ENCODE assay signal across 36 cellular contexts in the genomic region with DNA sequence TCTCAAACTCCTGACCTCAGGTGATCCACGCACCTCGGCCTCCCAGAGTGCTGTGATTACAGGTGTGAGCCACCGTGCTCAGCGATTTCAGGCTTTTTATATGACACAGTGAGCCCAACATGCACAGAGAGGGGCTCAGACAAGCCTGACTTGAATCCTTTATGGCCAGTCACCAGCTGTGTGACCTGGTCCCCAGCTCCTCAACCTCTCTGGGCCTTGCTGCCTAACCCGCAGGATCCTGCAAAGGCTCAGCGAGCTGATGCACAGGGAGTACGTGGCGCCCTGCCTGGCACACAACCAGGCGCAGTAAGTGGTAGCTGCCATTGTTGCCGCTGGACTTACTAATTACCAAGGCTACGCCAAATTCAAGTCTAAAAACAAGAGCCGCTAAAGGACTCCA.
"Had no signal": no experiment of that assay in that cellular context is flagged by ENCODE, and none has a peak within 500 bp of the region (broad histone marks: within the 10 kb centered on the region; RNA-seq: fewer than 3 reads in every experiment).

No MANE protein-coding gene starts in this region.

- H3K9me3 ChIP-seq: adrenal gland, body of pancreas, breast epithelium had no signal

- H3K4me1 ChIP-seq: adrenal gland, breast epithelium had no signal

- ATAC-seq: activated CD8-positive, alpha-beta T cell treated with anti-CD3 and anti-CD28 coated beads for 36 hours; activated naive CD4-positive, alpha-beta T cell treated with anti-CD3 and anti-CD28 coated beads, Interleukin-2, amount 50 U/mL, for 72 hours; activated T-cell treated with anti-CD3 and anti-CD28 coated beads, Interleukin-2, amount 50 U/mL, for 4 hours; activated T-cell treated with anti-CD3 and anti-CD28 coated beads, Interleukin-2, amount 50 U/mL, for 72 hours; activated T-helper 17 cell treated with anti-CD3 and anti-CD28 coated beads, Interleukin-2, amount 50 U/mL, for 72 hours; body of pancreas had no signal

- H3K27ac Mint-ChIP-seq: activated B cell treated with CpG ODN at 0.5 μM for 24 hours; activated CD4-positive, alpha-beta memory T cell treated with anti-CD3 and anti-CD28 coated beads for 36 hours; activated CD4-positive, alpha-beta T cell treated with anti-CD3 and anti-CD28 coated beads, Interleukin-2, amount 10 ng/mL, durations not matched to agents 24 days and 14 days; activated CD8-positive, alpha-beta T cell treated with anti-CD3 and anti-CD28 coated beads for 36 hours; activated naive CD4-positive, alpha-beta T cell treated with anti-CD3 and anti-CD28 coated beads for 36 hours; activated naive CD4-positive, alpha-beta T cell treated with anti-CD3 and anti-CD28 coated beads, Interleukin-2, amount 50 U/mL, for 72 hours; activated naive CD8-positive, alpha-beta T cell treated with anti-CD3 and anti-CD28 coated beads for 36 hours; activated T-cell treated with anti-CD3 and anti-CD28 coated beads, Interleukin-2, amount 50 U/mL, for 72 hours; activated T-helper 1 cell treated with anti-CD3 and anti-CD28 coated beads, Interleukin-12 subunit alpha, Interleukin-12 subunit beta, Interleukin-2, Interleukin-4 antibody, amounts not matched to agents 30 ng/mL and 10 ng/mL and 1 ng/mL, durations not matched to agents 14 hours and 24 hours and 36 hours; activated T-helper 17 cell treated with anti-CD3 and anti-CD28 coated beads, Interleukin-2, amount 50 U/mL, for 72 hours; T-helper 1 cell treated with Interleukin-12 subunit alpha and Interleukin-12 subunit beta and Interleukin-4 antibody, amounts not matched to agents 30 μg/mL and 1 μg/mL, for 36 hours; T-helper 2 cell treated with Interferon-gamma antibody and Interleukin-4, amounts not matched to agents 5 μg/mL and 100 μg/mL, for 36 hours had no signal

- FAIRE-seq: astrocyte, TTC549 had no signal

- H3K27me3 ChIP-seq: adrenal gland, body of pancreas, brain microvascular endothelial cell, breast epithelium had no signal

- H3K4me3 Mint-ChIP-seq: activated B cell treated with CpG ODN at 0.5 μM for 24 hours; activated CD4-positive, alpha-beta memory T cell treated with anti-CD3 and anti-CD28 coated beads for 36 hours; activated CD4-positive, alpha-beta T cell treated with anti-CD3 and anti-CD28 coated beads, Interleukin-2, amount 10 ng/mL, durations not matched to agents 24 days and 14 days; activated CD8-positive, alpha-beta T cell treated with anti-CD3 and anti-CD28 coated beads for 36 hours; activated naive CD4-positive, alpha-beta T cell treated with anti-CD3 and anti-CD28 coated beads for 36 hours; activated naive CD8-positive, alpha-beta T cell treated with anti-CD3 and anti-CD28 coated beads for 36 hours; activated T-cell treated with anti-CD3 and anti-CD28 coated beads, Interleukin-2, amount 50 U/mL, for 4 hours; activated T-cell treated with anti-CD3 and anti-CD28 coated beads, Interleukin-2, amount 50 U/mL, for 72 hours; activated T-helper 1 cell treated with anti-CD3 and anti-CD28 coated beads, Interleukin-12 subunit alpha, Interleukin-12 subunit beta, Interleukin-2, Interleukin-4 antibody, amounts not matched to agents 30 ng/mL and 10 ng/mL and 1 ng/mL, durations not matched to agents 14 hours and 24 hours and 36 hours; activated T-helper 17 cell treated with anti-CD3 and anti-CD28 coated beads, Interleukin-2, amount 50 U/mL, for 72 hours; T-helper 1 cell treated with Interleukin-12 subunit alpha and Interleukin-12 subunit beta and Interleukin-4 antibody, amounts not matched to agents 30 μg/mL and 1 μg/mL, for 36 hours; T-helper 2 cell treated with Interferon-gamma antibody and Interleukin-4, amounts not matched to agents 5 μg/mL and 100 μg/mL, for 36 hours had no signal

- H3K36me3 Mint-ChIP-seq: activated CD4-positive, alpha-beta memory T cell treated with anti-CD3 and anti-CD28 coated beads for 36 hours; activated naive CD4-positive, alpha-beta T cell treated with anti-CD3 and anti-CD28 coated beads, Interleukin-2, amount 50 U/mL, for 72 hours; activated naive CD8-positive, alpha-beta T cell treated with anti-CD3 and anti-CD28 coated beads for 36 hours had no signal

- DNase-seq: activated B cell treated with CpG ODN at 0.5 μM for 24 hours; activated CD4-positive, alpha-beta memory T cell treated with anti-CD3 and anti-CD28 coated beads for 36 hours; activated CD4-positive, alpha-beta T cell treated with anti-CD3 and anti-CD28 coated beads for 4 hours; activated CD4-positive, alpha-beta T cell treated with anti-CD3 and anti-CD28 coated beads, Interleukin-2, amount 10 ng/mL, durations not matched to agents 24 days and 14 days; activated CD4-positive, alpha-beta T cell treated with anti-CD3 and anti-CD28 coated beads, Interleukin-2, amount 50 U/mL, for 1 hour; activated CD4-positive, alpha-beta T cell treated with anti-CD3 and anti-CD28 coated beads, Interleukin-2, amount 50 U/mL, for 4 hours; activated CD4-positive, CD25-positive, alpha-beta regulatory T cell treated with anti-CD3 and anti-CD28 coated beads, Interleukin-2, amount 50 U/mL, for 72 hours; activated CD8-positive, alpha-beta memory T cell treated with anti-CD3 and anti-CD28 coated beads, Interleukin-2, amount 50 U/mL, for 4 hours; activated CD8-positive, alpha-beta T cell treated with anti-CD3 and anti-CD28 coated beads for 36 hours; activated effector memory CD4-positive, alpha-beta T cell treated with anti-CD3 and anti-CD28 coated beads, Interleukin-2, amount 50 U/mL, for 16 hours; activated gamma-delta T cell treated with Interleukin-2 at 50 U/mL for 16 hours; activated naive CD4-positive, alpha-beta T cell; activated naive CD4-positive, alpha-beta T cell treated with anti-CD3 and anti-CD28 coated beads for 36 hours; activated naive CD4-positive, alpha-beta T cell treated with anti-CD3 and anti-CD28 coated beads, Interleukin-2, amount 50 U/mL, for 16 hours; activated naive CD8-positive, alpha-beta T cell treated with anti-CD3 and anti-CD28 coated beads for 36 hours; activated T-cell treated with anti-CD3 and anti-CD28 coated beads for 4 hours; activated T-cell treated with anti-CD3 and anti-CD28 coated beads, Interleukin-2, amount 50 U/mL, for 1 hour; activated T-cell treated with anti-CD3 and anti-CD28 coated beads, Interleukin-2, amount 50 U/mL, for 4 hours; activated T-cell treated with anti-CD3 and anti-CD28 coated beads, Interleukin-2, amount 50 U/mL, for 72 hours; adrenal gland; amniotic stem cell; aorta; body of pancreas; brain microvascular endothelial cell; central memory CD4-positive, alpha-beta T cell; T-helper 2 cell; T-helper 9 cell had no signal

- H3K4me3 ChIP-seq: adrenal gland, body of pancreas, breast epithelium had no signal

- H3K36me3 ChIP-seq: adrenal gland, brain microvascular endothelial cell, breast epithelium had no signal

- H3K4me1 Mint-ChIP-seq: activated B cell treated with CpG ODN at 0.5 μM for 24 hours; activated CD4-positive, alpha-beta T cell treated with anti-CD3 and anti-CD28 coated beads, Interleukin-2, amount 10 ng/mL, durations not matched to agents 24 days and 14 days; activated naive CD8-positive, alpha-beta T cell treated with anti-CD3 and anti-CD28 coated beads for 36 hours; activated T-helper 17 cell treated with anti-CD3 and anti-CD28 coated beads, Interleukin-2, amount 50 U/mL, for 72 hours had no signal

- H3K27me3 Mint-ChIP-seq: activated CD4-positive, alpha-beta memory T cell treated with anti-CD3 and anti-CD28 coated beads for 36 hours; activated CD8-positive, alpha-beta T cell treated with anti-CD3 and anti-CD28 coated beads for 36 hours; activated naive CD8-positive, alpha-beta T cell treated with anti-CD3 and anti-CD28 coated beads for 36 hours; activated T-helper 17 cell treated with anti-CD3 and anti-CD28 coated beads, Interleukin-2, amount 50 U/mL, for 72 hours had no signal

- H3K27ac ChIP-seq: adrenal gland, body of pancreas, brain microvascular endothelial cell, breast epithelium, VCaP had no signal

- H3K9me3 Mint-ChIP-seq: activated B cell treated with CpG ODN at 0.5 μM for 24 hours; activated CD4-positive, alpha-beta memory T cell treated with anti-CD3 and anti-CD28 coated beads for 36 hours; activated CD4-positive, alpha-beta T cell treated with anti-CD3 and anti-CD28 coated beads, Interleukin-2, amount 10 ng/mL, durations not matched to agents 24 days and 14 days; activated CD8-positive, alpha-beta T cell treated with anti-CD3 and anti-CD28 coated beads for 36 hours; activated naive CD4-positive, alpha-beta T cell treated with anti-CD3 and anti-CD28 coated beads for 36 hours; activated naive CD4-positive, alpha-beta T cell treated with anti-CD3 and anti-CD28 coated beads, Interleukin-2, amount 50 U/mL, for 72 hours; activated naive CD8-positive, alpha-beta T cell treated with anti-CD3 and anti-CD28 coated beads for 36 hours; activated T-cell treated with anti-CD3 and anti-CD28 coated beads, Interleukin-2, amount 50 U/mL, for 4 hours; activated T-cell treated with anti-CD3 and anti-CD28 coated beads, Interleukin-2, amount 50 U/mL, for 72 hours; activated T-helper 1 cell treated with anti-CD3 and anti-CD28 coated beads, Interleukin-12 subunit alpha, Interleukin-12 subunit beta, Interleukin-2, Interleukin-4 antibody, amounts not matched to agents 30 ng/mL and 10 ng/mL and 1 ng/mL, durations not matched to agents 14 hours and 24 hours and 36 hours; activated T-helper 17 cell treated with anti-CD3 and anti-CD28 coated beads, Interleukin-2, amount 50 U/mL, for 72 hours; T-helper 1 cell treated with Interleukin-12 subunit alpha and Interleukin-12 subunit beta and Interleukin-4 antibody, amounts not matched to agents 30 μg/mL and 1 μg/mL, for 36 hours; T-helper 2 cell treated with Interferon-gamma antibody and Interleukin-4, amounts not matched to agents 5 μg/mL and 100 μg/mL, for 36 hours had no signal
